8 cellular contexts compared by ENCODE assay signal in the genomic region with DNA sequence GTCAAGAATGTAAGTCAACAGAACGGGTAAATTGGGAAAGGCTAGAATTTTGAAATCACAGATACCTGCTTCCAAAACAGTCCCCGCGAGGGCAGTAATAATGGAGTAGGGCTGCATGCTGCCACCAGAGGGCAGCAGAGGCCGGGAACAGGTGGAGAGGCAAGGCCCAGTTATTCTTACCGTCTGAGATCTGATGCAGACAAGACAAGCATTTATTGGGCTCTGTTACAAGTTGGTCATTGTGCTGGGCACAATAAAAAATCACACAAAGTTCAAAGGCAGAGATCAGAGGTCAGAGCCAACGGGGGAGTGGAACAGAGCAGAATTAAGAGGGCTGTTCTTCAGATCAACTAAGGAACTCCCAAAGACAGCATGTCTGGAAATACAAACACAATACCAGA. TPM values are rescaled to one million over a fixed set of nuclear protein-coding genes. Genes with fewer than 3 reads are reported as not detected.
DNase-seq lines count a peak whose midpoint lies in the region; TF ChIP-seq lines count a peak whose summit lies in the region.

No MANE protein-coding gene starts in this region.

- intact Hi-C loops in thyroid gland (cut with DNase I), result loop anchor here (5.0 to 10.0 kb wide), 2 partner anchors 153 to 405 kb away; partner anchors contain the start of gene LDHD

- H3K27me3 Mint-ChIP-seq in osteocyte (ENCODE audit: unreplicated experiment), result peaks cover 9% of the 10 kb centered on the region

- H3K27ac Mint-ChIP-seq in osteocyte (ENCODE audit: unreplicated experiment), result no peak overlapping the region

- TF ChIP-seq CTCF in MM.1S (IDR thresholded peaks at IDR 0.05; ENCODE audit: low read length), result peak; percentile 82
- peak; percentile 98 for TF ChIP-seq CTCF in osteocyte (IDR thresholded peaks at IDR 0.05)
- TF ChIP-seq CTCF in thyroid gland (IDR thresholded peaks at IDR 0.05), result peak; percentile 89 to 96 (median 92)

- H3K4me3 ChIP-seq in MM.1S (ENCODE audit: low read length), result no peak overlapping the region
- H3K4me3 ChIP-seq in thyroid gland (replicated peaks in 1 of 3), result no peak overlapping the region

- H3F3A ChIP-seq in MM.1S (ENCODE audit: insufficient read depth, low read length), result no peaks in the 10 kb centered on the region

- in situ Hi-C loops in SK-MEL-5 (cut with HindIII; ENCODE audit: low pct_unique_long_range_greater_than_20kb, low sequenced_read_pairs), result no loop called here

- no peaks in the 10 kb centered on the region for H3K36me3 Mint-ChIP-seq in osteocyte (ENCODE audit: unreplicated experiment)

- H3K9ac ChIP-seq in MM.1S (ENCODE audit: low read length), result no peak overlapping the region

- no peak overlapping the region for H3K4me3 Mint-ChIP-seq in osteocyte (ENCODE audit: unreplicated experiment)

- WGBS in thyroid gland, 2 donors, result 0 to 1% methylated on average over 6 of the region's 6 CpGs

- DNase-seq in ELF-1 (ENCODE audit: low read depth, low spot score), result peak; percentile 80
- DNase-seq in H4 (ENCODE audit: low spot score), result peak; percentile 58
- DNase-seq in MM.1S, result peak; percentile 59
- peak; percentile 77 for DNase-seq in SK-MEL-5 (ENCODE audit: low read depth, low spot score)
- peak; percentile 83 for DNase-seq in activated gamma-delta T cell treated with Interleukin-2 at 50 U/mL for 16 hours
- DNase-seq in foreskin melanocyte, result peak; percentile 60
- DNase-seq in osteocyte (ENCODE audit: extremely low spot score, unreplicated experiment), result peak; percentile 92
- peak; percentile 74 to 88 for DNase-seq in thyroid gland

- no peaks in the 10 kb centered on the region for H3K9me3 Mint-ChIP-seq in osteocyte (ENCODE audit: unreplicated experiment)

- no peak overlapping the region for H3K4me2 ChIP-seq in MM.1S (ENCODE audit: low read depth, low read length)

- 0 out of 2 replicates have a peak overlapping the region, but pooled peaks have one; percentile 42 for H2AFZ ChIP-seq in MM.1S (ENCODE audit: low read length)

- H3K4me1 ChIP-seq in MM.1S (ENCODE audit: low read length), result no peaks in the 10 kb centered on the region
- H3K4me1 ChIP-seq in thyroid gland, result no peaks in the 10 kb centered on the region

- H3K79me2 ChIP-seq in MM.1S (ENCODE audit: low read length), result no peaks in the 10 kb centered on the region

- H3K36me3 ChIP-seq in MM.1S (replicated peaks; ENCODE audit: insufficient read depth, low read length) (no peaks in the 10 kb centered on the region), thyroid gland (no peaks in the 10 kb centered on the region)

- H3K27ac ChIP-seq in MM.1S (ENCODE audit: low read length), result no peak overlapping the region
- H3K27ac ChIP-seq in thyroid gland, result no peak overlapping the region

- H3K9me2 ChIP-seq in MM.1S (replicated peaks; ENCODE audit: insufficient read depth, low read length), result no peaks in the 10 kb centered on the region

- H4K20me1 ChIP-seq in MM.1S (ENCODE audit: insufficient read depth, low read length), result no peaks in the 10 kb centered on the region

- no peak for TF ChIP-seq POLR2A in thyroid gland (IDR thresholded peaks at IDR 0.05)

- H3K9me3 ChIP-seq in MM.1S (replicated peaks; ENCODE audit: insufficient read depth, low read length) (no peaks in the 10 kb centered on the region), thyroid gland (no peaks in the 10 kb centered on the region)

- no peaks in the 10 kb centered on the region for H3K4me1 Mint-ChIP-seq in osteocyte (ENCODE audit: unreplicated experiment)

- H3K27me3 ChIP-seq in MM.1S (replicated peaks; ENCODE audit: insufficient read depth, low read length), result no peaks in the 10 kb centered on the region
- no peaks in the 10 kb centered on the region for H3K27me3 ChIP-seq in thyroid gland

RNA-seq across cellular contexts. Expression of gene MLKL, which starts 8.8 kb away (rescaled TPM):
- total RNA-seq in H4 (2014; rRNA removed; shearing (Covaris generic)), result 6.6 and 8.4 TPM in 2 replicates
- 6.0 and 7.9 TPM in 2 replicates for total RNA-seq in SK-MEL-5 (2014; rRNA removed; shearing (Covaris generic))
- 6.8 and 13.1 TPM in 2 replicates for polyA plus RNA-seq in SK-MEL-5 (2015; cell fraction: cytosol; rRNA removed)
- polyA plus RNA-seq in SK-MEL-5 (2015; cell fraction: nucleus; rRNA removed), result 26.6 and 35.9 TPM in 2 replicates
- total RNA-seq in osteocyte (0.50 and 1.3 TPM in 2 replicates), thyroid gland (10 to 100 TPM in 1 of 4 donors, 1 to 10 TPM in 3; 6.0 to 12.0 (median 9.9) TPM)

RNA-seq across cellular contexts. Expression of gene RFWD3, which starts 42.8 kb away (rescaled TPM):
- 30.8 and 33.8 TPM in 2 replicates for total RNA-seq in H4 (2014; rRNA removed; shearing (Covaris generic))
- 29.2 and 31.3 TPM in 2 replicates for total RNA-seq in SK-MEL-5 (2014; rRNA removed; shearing (Covaris generic))
- 41.0 and 57.9 TPM in 2 replicates for polyA plus RNA-seq in SK-MEL-5 (2015; cell fraction: cytosol; rRNA removed)
- 37.2 and 43.7 TPM in 2 replicates for polyA plus RNA-seq in SK-MEL-5 (2015; cell fraction: nucleus; rRNA removed)
- total RNA-seq in osteocyte, result 30.7 and 31.8 TPM in 2 replicates
- total RNA-seq in thyroid gland, result 10 to 100 TPM; 14.6 to 32.9 (median 25.1) TPM
